In the genomic region with DNA sequence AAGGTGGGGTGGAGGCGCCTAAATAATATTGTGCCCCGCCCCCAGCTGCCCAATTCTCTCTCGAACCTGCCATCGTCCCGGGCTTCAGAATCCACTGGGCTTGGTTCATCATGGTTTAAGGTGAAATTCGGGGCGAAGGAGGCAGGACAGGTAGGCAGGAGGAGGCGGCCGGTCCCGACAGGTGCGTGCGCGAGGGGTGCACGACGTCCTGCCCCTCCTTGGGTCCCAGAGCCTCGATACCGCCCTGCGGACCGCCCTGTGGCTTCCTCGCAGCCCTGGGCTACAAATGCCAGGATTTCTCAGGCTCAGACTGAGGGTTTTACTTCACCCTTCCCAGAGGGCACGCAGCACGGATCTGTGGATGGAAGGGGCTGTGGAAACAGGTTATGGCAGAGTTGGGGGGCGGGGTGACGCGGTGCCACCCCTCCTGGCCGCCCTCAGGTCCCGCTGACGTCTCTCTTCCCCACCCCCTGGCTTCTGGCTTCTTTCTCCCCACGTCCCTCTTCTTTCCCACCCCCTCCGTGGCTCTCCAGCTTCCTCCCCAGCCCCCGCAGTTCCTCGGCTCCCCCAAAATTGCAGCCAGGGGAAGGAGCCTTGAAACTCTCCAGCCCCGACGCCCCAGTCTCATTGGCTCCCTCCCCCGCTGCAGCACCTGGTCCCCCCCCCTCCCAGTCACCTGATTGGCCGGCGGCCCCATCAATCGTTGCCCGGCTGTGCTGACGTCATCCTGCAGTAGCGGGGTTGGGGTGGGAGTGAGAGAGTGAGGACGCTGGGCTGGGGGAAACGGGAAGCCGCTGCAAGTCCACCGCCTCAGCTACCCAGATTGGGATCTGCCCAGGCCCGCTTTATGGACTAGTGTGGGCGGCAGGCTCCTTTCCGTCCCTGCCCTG, we compare ENCODE assay signal across 8 cellular contexts. TPM values are rescaled to one million over a fixed set of nuclear protein-coding genes. Genes with fewer than 3 reads are reported as not detected.
DNase-seq lines count a peak whose midpoint lies in the region; ATAC-seq, FAIRE-seq and TF ChIP-seq lines count a peak whose summit lies in the region.

CLSTN3 (plus strand) TSS at position 725 of the 890 bp plus-strand sequence. CDS start 278 bp downstream, outside the sequence.

- H3K9ac ChIP-seq in kidney (ENCODE audit: low read length in 2 of 2): peak within 1 kb of the TSS; percentile 57 to 97

- peaks cover 8 to 18% of the 10 kb centered on the region in 2 donors for H3K36me3 ChIP-seq in kidney (ENCODE audit: control insufficient read depth in 1 of 2, insufficient read depth in 2 of 2, low read length in 2 of 2)

- TF ChIP-seq CTCF in kidney (IDR thresholded peaks at IDR 0.05; ENCODE audit: borderline replicate concordance, extremely low read depth, insufficient read depth): no peak

- no peaks in the 10 kb centered on the region for H3K9me3 ChIP-seq in kidney (ENCODE audit: control insufficient read depth in 1 of 2, low read length in 2 of 2)

- DNase-seq in NCI-H2171 treated with DMSO at 0.1 percent for 48 hours (lab: John Stamatoyannopoulos, UW) (peak; percentile 100), cerebellar cortex (ENCODE audit: low spot score) (peak; percentile 86), kidney (peak; percentile 94)
- peak; percentile 76 to 78 for DNase-seq in activated CD4-positive, alpha-beta T cell treated with anti-CD3 and anti-CD28 coated beads for 24 hours (ENCODE audit: low read depth in 2 of 2)
- DNase-seq in stimulated activated CD4-positive, alpha-beta T cell treated with anti-CD3 and anti-CD28 coated beads, Interleukin-15, amount 100 ng/mL, for 1 hour (ENCODE audit: low read depth in 1 of 2, low spot score in 1 of 2): peak; percentile 67 to 77

- FAIRE-seq in kidney (lab: Jason Lieb, UNC): no peak

- peak within 1 kb of the TSS; percentile 80 to 93 for H3K4me3 ChIP-seq in kidney (ENCODE audit: low read length in 2 of 2)

- peak within 1 kb of the TSS; percentile 88 to 92 for H3K27ac ChIP-seq in kidney (ENCODE audit: low read depth in 2 of 2, low read length in 2 of 2)

- ATAC-seq in GM18498 (IDR thresholded peaks at IDR 0.05; ENCODE audit: unreplicated experiment) (peak; percentile 70), HG02943 (IDR thresholded peaks at IDR 0.05; ENCODE audit: low read depth, unreplicated experiment) (peak; percentile 48), HG03457 (IDR thresholded peaks at IDR 0.05; ENCODE audit: unreplicated experiment) (no peak)

- intact Hi-C loops in kidney (cut with DNase I): no loop called here

- peaks cover 0 to 23% of the 10 kb centered on the region in 2 donors for H3K4me1 ChIP-seq in kidney (ENCODE audit: control insufficient read depth in 1 of 2, insufficient read depth in 1 of 2, low read depth in 1 of 2, low read length in 2 of 2)

RNA-seq across cellular contexts. Expression of gene CLSTN3, which starts in this region (rescaled TPM):
- total RNA-seq in kidney: 64.2 TPM
- 33.0 TPM for polyA plus RNA-seq in kidney (ENCODE audit: insufficient read depth, low read depth, low replicate concordance)
